12 cellular contexts compared by ENCODE assay signal in the genomic region with DNA sequence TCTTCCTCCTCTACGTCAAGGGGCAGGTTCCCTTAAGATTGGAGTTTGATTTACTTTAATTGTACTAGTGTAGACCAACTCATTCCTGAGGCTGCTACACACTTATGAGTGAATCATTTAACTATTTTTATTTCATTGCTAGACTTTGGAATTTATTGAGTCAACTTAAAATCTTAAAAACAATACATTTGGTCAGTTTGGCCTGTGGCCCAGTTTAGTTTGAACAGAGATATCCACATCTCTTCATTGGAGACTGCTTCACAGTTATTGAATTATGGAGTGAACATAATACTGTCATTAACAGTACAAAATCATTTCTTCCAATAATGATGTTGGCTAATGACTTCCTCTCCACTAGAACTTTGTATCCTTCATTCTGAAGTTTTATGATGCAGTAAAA. TPM values are rescaled to one million over a fixed set of nuclear protein-coding genes. Genes with fewer than 3 reads are reported as not detected.
DNase-seq lines count a peak whose midpoint lies in the region; ATAC-seq and TF ChIP-seq lines count a peak whose summit lies in the region.
"Had no signal": no experiment of that assay in that cellular context is flagged by ENCODE, and none has a peak within 500 bp of the region (broad histone marks: within the 10 kb centered on the region; RNA-seq: fewer than 3 reads in every experiment).

No MANE protein-coding gene starts in this region.

- H3K9me3 Mint-ChIP-seq in chondrocyte (ENCODE audit: low read depth) = no peaks in the 10 kb centered on the region
- H3K9me3 Mint-ChIP-seq: activated CD8-positive, alpha-beta T cell treated with anti-CD3 and anti-CD28 coated beads for 36 hours; activated naive CD8-positive, alpha-beta T cell treated with anti-CD3 and anti-CD28 coated beads for 36 hours had no signal

- H3K4me3 ChIP-seq in ACC112 (ENCODE audit: low read depth, low read length) = peak overlapping the region; percentile 27; the same call in 1 of the 2 replicates
- no peak overlapping the region for H3K4me3 ChIP-seq in right cardiac atrium (ENCODE audit: low read length)
- H3K4me3 ChIP-seq in H7 (ENCODE audit: insufficient read depth, low read depth, low read length) = no peak overlapping the region

- no peaks in the 10 kb centered on the region for H3K36me3 ChIP-seq in ACC112 (ENCODE audit: insufficient read depth, low read length)
- no peaks in the 10 kb centered on the region for H3K36me3 ChIP-seq in H7 (replicated peaks; ENCODE audit: control insufficient read depth, insufficient read depth, low read length)

- no peaks in the 10 kb centered on the region for H3K9me3 ChIP-seq in right cardiac atrium (ENCODE audit: control insufficient read depth, low read length)

- no peak overlapping the region for H2AFZ ChIP-seq in ACC112 (ENCODE audit: low read length, unreplicated experiment)

- no peak overlapping the region for H3K4me3 Mint-ChIP-seq in chondrocyte (ENCODE audit: unreplicated experiment)
- H3K4me3 Mint-ChIP-seq: activated CD8-positive, alpha-beta T cell treated with anti-CD3 and anti-CD28 coated beads for 36 hours; activated naive CD8-positive, alpha-beta T cell treated with anti-CD3 and anti-CD28 coated beads for 36 hours had no signal

- peak overlapping the region; percentile 77 for H3K27ac ChIP-seq in ACC112 (ENCODE audit: low read depth, low read length)
- H3K27ac ChIP-seq in right cardiac atrium (ENCODE audit: low read length) = no peak overlapping the region

- no peaks in the 10 kb centered on the region for H3K79me2 ChIP-seq in ACC112 (ENCODE audit: control insufficient read depth, insufficient read depth, low read length, unreplicated experiment)

- no peak for ATAC-seq in right cardiac atrium
- ATAC-seq in GM21528 (IDR thresholded peaks at IDR 0.05; ENCODE audit: low FRiP score, unreplicated experiment) = no peak
- ATAC-seq: activated CD8-positive, alpha-beta T cell treated with anti-CD3 and anti-CD28 coated beads for 36 hours had no signal

- peak overlapping the region; percentile 93 for H3K27ac Mint-ChIP-seq in chondrocyte (ENCODE audit: unreplicated experiment)
- H3K27ac Mint-ChIP-seq: activated CD8-positive, alpha-beta T cell treated with anti-CD3 and anti-CD28 coated beads for 36 hours; activated naive CD8-positive, alpha-beta T cell treated with anti-CD3 and anti-CD28 coated beads for 36 hours had no signal

- DNase-seq in M059J (ENCODE audit: low read depth) (peak; percentile 93), chondrocyte (ENCODE audit: low spot score) (no peak), lung microvascular endothelial cell (ENCODE audit: low read depth in 2 of 2) (peak; percentile 59 to 82), right cardiac atrium (no peak), H7 (no peak), NCI-H1105 (lab: John Stamatoyannopoulos, UW) (no peak)
- DNase-seq: activated CD8-positive, alpha-beta T cell treated with anti-CD3 and anti-CD28 coated beads for 36 hours; activated naive CD8-positive, alpha-beta T cell treated with anti-CD3 and anti-CD28 coated beads for 36 hours; NCI-H2081; stimulated activated CD4-positive, alpha-beta T cell treated with anti-CD3 and anti-CD28 coated beads, Interleukin-4, amount 100 ng/mL, for 24 hours had no signal

- no peaks in the 10 kb centered on the region for H3K27me3 Mint-ChIP-seq in chondrocyte (ENCODE audit: low read depth)

- H3K27me3 ChIP-seq in ACC112 (ENCODE audit: insufficient read depth, low read length) (no peaks in the 10 kb centered on the region), right cardiac atrium (ENCODE audit: control insufficient read depth, insufficient read depth) (no peaks in the 10 kb centered on the region), H7 (ENCODE audit: control insufficient read depth, insufficient read depth, low read length) (no peaks in the 10 kb centered on the region)

- H3K4me1 ChIP-seq in ACC112 (ENCODE audit: control insufficient read depth, insufficient read depth, low read length, unreplicated experiment) (peaks cover 57% of the 10 kb centered on the region), right cardiac atrium (ENCODE audit: control insufficient read depth, insufficient read depth, low read length) (peaks cover 8% of the 10 kb centered on the region)

- intact Hi-C loops in right cardiac atrium (cut with DNase I) = no loop called here

- 95% methylated on average over 1 of the region's 1 CpG for WGBS in right cardiac atrium

- peaks cover 75% of the 10 kb centered on the region for H3K4me1 Mint-ChIP-seq in chondrocyte (ENCODE audit: low read depth)
- H3K4me1 Mint-ChIP-seq: activated naive CD8-positive, alpha-beta T cell treated with anti-CD3 and anti-CD28 coated beads for 36 hours had no signal

- no peaks in the 10 kb centered on the region for H3K36me3 Mint-ChIP-seq in chondrocyte (ENCODE audit: low read depth)
- H3K36me3 Mint-ChIP-seq: activated naive CD8-positive, alpha-beta T cell treated with anti-CD3 and anti-CD28 coated beads for 36 hours had no signal

- no peak for TF ChIP-seq CTCF in chondrocyte (IDR thresholded peaks at IDR 0.05)

RNA-seq across cellular contexts. Expression of a gene that starts 13.3 kb away (rescaled TPM):
- total RNA-seq in M059J (2014; rRNA removed; shearing (Covaris generic)) = 1,247 and 1,262 TPM in 2 replicates
- 677 to 769 TPM (median 696 TPM) in 3 replicates for total RNA-seq in chondrocyte
- 345 and 358 TPM in 2 replicates for total RNA-seq in lung microvascular endothelial cell
- 100 to 1,000 TPM; 281 to 612 (median 394) TPM for total RNA-seq in right cardiac atrium
- polyA plus RNA-seq in right cardiac atrium = 421 TPM
- 493 and 546 TPM in 2 replicates for total RNA-seq in H7 (2014; rRNA removed; shearing (Covaris generic))

RNA-seq across cellular contexts. Expression of a gene that starts 34.5 kb away (rescaled TPM):
- total RNA-seq in M059J (2014; rRNA removed; shearing (Covaris generic)) = 1.0 TPM in 1 of 2 replicates, not detected in the other
- total RNA-seq in chondrocyte (0.25 to 0.58 TPM (median 0.28 TPM) in 3 replicates), lung microvascular endothelial cell (0.20 TPM in 1 of 2 replicates, not detected in the other), right cardiac atrium (under 1 TPM in 2 of 4 donors, not detected in 2; 0.20 to 0.29 TPM)
- not detected for polyA plus RNA-seq in right cardiac atrium
- total RNA-seq in H7 (2014; rRNA removed; shearing (Covaris generic)) = not detected in 2 replicates
- total RNA-seq: activated CD8-positive, alpha-beta T cell treated with anti-CD3 and anti-CD28 coated beads for 36 hours; activated naive CD8-positive, alpha-beta T cell treated with anti-CD3 and anti-CD28 coated beads for 36 hours had no signal

Comparison
In these comparisons a context has a peak if more than half of its experiments do, and no peak if none do; other contexts are left out.
1. DNase-seq: peak in M059J (single experiment) and lung microvascular endothelial cell (2 of 2); none in chondrocyte (single experiment), right cardiac atrium (0 of 3), H7 (single experiment) and NCI-H1105 (single experiment).